In genomic region chr15:60396964-60397771, GRCh38 we compare ENCODE assay signal across 8 cellular contexts. TPM values are rescaled to one million over a fixed set of nuclear protein-coding genes. Genes with fewer than 3 reads are reported as not detected.
A peak's percentile ranks its signal among the peaks of the same experiment; 100 is the strongest.
DNase-seq lines count a peak whose midpoint lies in the region; ATAC-seq, FAIRE-seq and TF ChIP-seq lines count a peak whose summit lies in the region.

No MANE protein-coding gene starts in this region.

- H3K79me2 ChIP-seq in DND-41 (ENCODE audit: insufficient read depth, low read length) = no peaks in the 10 kb centered on the region

- ATAC-seq in DND-41 (ENCODE audit: insufficient read depth, low read depth) = peak; percentile 48
- peak; percentile 27 for ATAC-seq in GM19468 (IDR thresholded peaks at IDR 0.05; ENCODE audit: extremely low read depth, unreplicated experiment)
- ATAC-seq in HG03558 (IDR thresholded peaks at IDR 0.05; ENCODE audit: extremely low read depth, unreplicated experiment) = peak; percentile 62

- H3K36me3 ChIP-seq in DND-41 (ENCODE audit: insufficient read depth, low read length) = no peaks in the 10 kb centered on the region
- H3K36me3 ChIP-seq in ascending aorta = no peaks in the 10 kb centered on the region
- no peaks in the 10 kb centered on the region for H3K36me3 ChIP-seq in small intestine (ENCODE audit: control insufficient read depth in 2 of 2, insufficient read depth in 2 of 2, low read length in 2 of 2)

- H3K9ac ChIP-seq in DND-41 (ENCODE audit: low read depth, low read length) = peak overlapping the region; percentile 47

- intact Hi-C loops in ascending aorta (cut with DNase I) = loop anchor here (1.0 to 5.0 kb wide), 3 partner anchors 23 to 80 kb away; partner anchors contain the start of gene ICE2

- 0 to 1% (median 0%) methylated on average over 26 to 37 of the region's 37 CpGs for WGBS in small intestine, 3 donors

- peak overlapping the region; percentile 68 for H2AFZ ChIP-seq in DND-41 (ENCODE audit: low read depth, low read length)

- no peak overlapping the region for H3K27ac ChIP-seq in DND-41 (ENCODE audit: low read length)
- peak overlapping the region; percentile 98 to 99 for H3K27ac ChIP-seq in ascending aorta
- H3K27ac ChIP-seq in small intestine (ENCODE audit: low read depth in 1 of 2, low read length in 1 of 2) = peak overlapping the region; percentile 97 to 99

- H3K9me3 ChIP-seq in DND-41 (ENCODE audit: insufficient read depth, low read length, severe bottlenecking) = no peaks in the 10 kb centered on the region
- no peaks in the 10 kb centered on the region for H3K9me3 ChIP-seq in ascending aorta
- H3K9me3 ChIP-seq in small intestine (ENCODE audit: control insufficient read depth, low read depth) = no peaks in the 10 kb centered on the region

- DNase-seq in DND-41 = peak; percentile 12
- peak; percentile 80 to 86 for DNase-seq in SW 1271 (lab: John Stamatoyannopoulos, UW)
- DNase-seq in ascending aorta (ENCODE audit: low spot score in 2 of 2) = peak; percentile 60 to 89
- DNase-seq in small intestine = peak; percentile 87
- DNase-seq in NCI-H1048 (lab: John Stamatoyannopoulos, UW) = no peak

- no peak for FAIRE-seq in small intestine (lab: Jason Lieb, UNC)

- H3K4me2 ChIP-seq in DND-41 (ENCODE audit: insufficient read depth, low read length) = peak overlapping the region; percentile 87

- H4K20me1 ChIP-seq in DND-41 (ENCODE audit: insufficient read depth, low read length) = no peaks in the 10 kb centered on the region

- H3K27me3 ChIP-seq in DND-41 (ENCODE audit: insufficient read depth, low read length, poor library complexity) (peaks cover 23% of the 10 kb centered on the region), ascending aorta (no peaks in the 10 kb centered on the region), small intestine (ENCODE audit: control insufficient read depth in 2 of 2, insufficient read depth in 2 of 2, low read length in 2 of 2) (no peaks in the 10 kb centered on the region)

- H3K4me3 ChIP-seq in DND-41 (ENCODE audit: low read depth in 1 of 2, low read length in 2 of 2) = peak overlapping the region; percentile 25 to 61; a peak in 3 of 4 replicates
- peak overlapping the region; percentile 73 to 87 for H3K4me3 ChIP-seq in ascending aorta
- H3K4me3 ChIP-seq in iPS-11a (ENCODE audit: low read depth, low read length) = peak overlapping the region; percentile 86
- peak overlapping the region; percentile 81 to 91 for H3K4me3 ChIP-seq in small intestine (ENCODE audit: low read depth in 1 of 2, low read length in 2 of 2)

- no peak for TF ChIP-seq CTCF in DND-41 (IDR thresholded peaks at IDR 0.05; ENCODE audit: borderline replicate concordance, extremely low read depth, low read length, poor library complexity, severe bottlenecking)
- no peak for TF ChIP-seq CTCF in ascending aorta (IDR thresholded peaks at IDR 0.05)

- H3K4me1 ChIP-seq in DND-41 (ENCODE audit: insufficient read depth, low read length) (peaks cover 17% of the 10 kb centered on the region), ascending aorta (peaks cover 8 to 47% of the 10 kb centered on the region in 2 donors), small intestine (ENCODE audit: control insufficient read depth in 2 of 2, insufficient read depth in 1 of 2, low read depth in 1 of 2, low read length in 1 of 2) (peaks cover 0 to 16% of the 10 kb centered on the region in 2 donors)

RNA-seq across cellular contexts. Expression of gene ANXA2, which starts 0.6 kb away (rescaled TPM):
- 730 TPM for total RNA-seq in ascending aorta
- polyA plus RNA-seq in small intestine = 1,000 to 10,000 TPM; 1,129 to 2,583 (median 1,917) TPM
